Comparison of ENCODE assay signal across 28 cellular contexts in genomic region chr20:44071057-44071456, GRCh38.
DNase-seq lines count a peak whose midpoint lies in the region; ATAC-seq and TF ChIP-seq lines count a peak whose summit lies in the region.
"Had no signal": no experiment of that assay in that cellular context is flagged by ENCODE, and none has a peak within 500 bp of the region (broad histone marks: within the 10 kb centered on the region; RNA-seq: fewer than 3 reads in every experiment).

No MANE protein-coding gene starts in this region.

- peaks cover 0 to 4% (median 0%) of the 10 kb centered on the region in 7 donors for H3K9me3 Mint-ChIP-seq in CD14-positive monocyte
- no peaks in the 10 kb centered on the region for H3K9me3 Mint-ChIP-seq in CD8-positive, alpha-beta memory T cell
- H3K9me3 Mint-ChIP-seq in osteocyte (ENCODE audit: unreplicated experiment) = no peaks in the 10 kb centered on the region
- H3K9me3 Mint-ChIP-seq: activated CD4-positive, alpha-beta T cell treated with anti-CD3 and anti-CD28 coated beads, Interleukin-2, amount 10 ng/mL, durations not matched to agents 24 days and 14 days; activated naive CD8-positive, alpha-beta T cell treated with anti-CD3 and anti-CD28 coated beads for 36 hours; activated T-helper 2 cell treated with anti-CD3 and anti-CD28 coated beads, Interferon-gamma antibody, Interleukin-2, Interleukin-4, amounts not matched to agents 10 μg/mL and 5 μg/mL and 100 μg/mL, durations not matched to agents 14 hours and 24 hours and 36 hours; GM23338; stimulated activated naive B cell treated with anti-CD40 and anti-IgM and Interleukin-4, amounts not matched to agents 10 μg/mL and 1 μg/mL and 100 μg/mL, for 72 hours had no signal

- intact Hi-C loops in CD14-positive monocyte (cut with micrococcal nuclease) = loop anchor here in 1 of 2 donors (10.0 kb wide), 1 partner anchor 136 kb away; no protein-coding TSS in a partner anchor

- ATAC-seq in HG02938 (IDR thresholded peaks at IDR 0.05; ENCODE audit: unreplicated experiment) = no peak
- ATAC-seq in HG03095 (IDR thresholded peaks at IDR 0.05; ENCODE audit: unreplicated experiment) = no peak
- no peak for ATAC-seq in HG02798 (IDR thresholded peaks at IDR 0.05; ENCODE audit: poor library complexity, unreplicated experiment)
- ATAC-seq: body of pancreas, heart left ventricle had no signal

- POLR2A ChIA-PET in CD8-positive, alpha-beta memory T cell (lab: Charles Lee) = no interaction called here

- DNase-seq in CD14-positive monocyte (ENCODE audit: low spot score) (no peak), caudate nucleus (lab: John Stamatoyannopoulos, UW) (no peak), osteocyte (ENCODE audit: extremely low spot score, unreplicated experiment) (peak; percentile 51), anterior cingulate cortex (lab: John Stamatoyannopoulos, UW) (no peak)
- no peak for DNase-seq in CD8-positive, alpha-beta memory T cell
- DNase-seq: body of pancreas; DMS53; mammary epithelial cell; NCI-H1092; NCI-H187 treated with DMSO at 0.1 percent for 48 hours; NCI-H69; occipital lobe; retina; SK-N-SH; spleen; stimulated activated CD4-positive, alpha-beta T cell treated with anti-CD3 and anti-CD28 coated beads, Interleukin-2, amount 100 ng/mL, for 48 hours; stimulated activated naive B cell treated with anti-CD40 and anti-IgM and Interleukin-4, amounts not matched to agents 10 μg/mL and 1 μg/mL and 100 μg/mL, for 72 hours; trophoblast cell; WERI-Rb-1 had no signal

- CTCF ChIA-PET in CD8-positive, alpha-beta memory T cell (lab: Charles Lee) = interaction anchor here (1.7 to 4.0 kb wide), 2 partner anchors 9 to 13 kb away, joined by 5 to 24 read pairs; no protein-coding TSS in a partner anchor

- TF ChIP-seq CTCF in CD14-positive monocyte (IDR thresholded peaks at IDR 0.05) (no peak), osteocyte (IDR thresholded peaks at IDR 0.05) (no peak)

- peaks cover 88% of the 10 kb centered on the region for H3K4me1 ChIP-seq in CD8-positive, alpha-beta memory T cell (ENCODE audit: insufficient read depth, low read length)
- H3K4me1 ChIP-seq: body of pancreas had no signal

- H3K27me3 Mint-ChIP-seq in CD14-positive monocyte (ENCODE audit: low read depth in 3 of 3) (peaks cover 0 to 9% (median 7%) of the 10 kb centered on the region in 3 donors), osteocyte (ENCODE audit: unreplicated experiment) (peaks cover 12% of the 10 kb centered on the region)
- H3K27me3 Mint-ChIP-seq in CD8-positive, alpha-beta memory T cell = peaks cover 0 to 15% of the 10 kb centered on the region in 2 donors
- H3K27me3 Mint-ChIP-seq: activated naive CD8-positive, alpha-beta T cell treated with anti-CD3 and anti-CD28 coated beads for 36 hours had no signal

- H3K36me3 Mint-ChIP-seq in CD14-positive monocyte = no peaks in the 10 kb centered on the region
- no peaks in the 10 kb centered on the region for H3K36me3 Mint-ChIP-seq in CD8-positive, alpha-beta memory T cell
- H3K36me3 Mint-ChIP-seq in osteocyte (ENCODE audit: unreplicated experiment) = no peaks in the 10 kb centered on the region

- H3K4me3 Mint-ChIP-seq in CD14-positive monocyte (no peak overlapping the region), osteocyte (ENCODE audit: unreplicated experiment) (no peak overlapping the region)
- H3K4me3 Mint-ChIP-seq in CD8-positive, alpha-beta memory T cell = peak overlapping the region in 1 of 7 donors; percentile 28
- H3K4me3 Mint-ChIP-seq: GM23338 had no signal

- H3K4me1 Mint-ChIP-seq in CD14-positive monocyte (peaks cover 80% of the 10 kb centered on the region), osteocyte (ENCODE audit: unreplicated experiment) (peaks cover 5% of the 10 kb centered on the region)
- peaks cover 23 to 61% (median 42%) of the 10 kb centered on the region in 3 donors for H3K4me1 Mint-ChIP-seq in CD8-positive, alpha-beta memory T cell

- H3K27ac Mint-ChIP-seq in CD14-positive monocyte (peak overlapping the region in 4 of 7 donors; percentile 23 to 99 (median 42)), osteocyte (ENCODE audit: unreplicated experiment) (no peak overlapping the region)
- H3K27ac Mint-ChIP-seq in CD8-positive, alpha-beta memory T cell = peak overlapping the region in 4 of 8 donors; percentile 4 to 96 (median 52)
- H3K27ac Mint-ChIP-seq: GM23338 had no signal

- no peaks in the 10 kb centered on the region for H3K27me3 ChIP-seq in CD8-positive, alpha-beta memory T cell (ENCODE audit: insufficient read depth, low read length, poor library complexity, severe bottlenecking)
- H3K27me3 ChIP-seq: body of pancreas had no signal

- no peaks in the 10 kb centered on the region for H3K9me3 ChIP-seq in CD8-positive, alpha-beta memory T cell (ENCODE audit: low read length)
- H3K9me3 ChIP-seq: body of pancreas, heart left ventricle, SK-N-SH, spleen had no signal

- H3K4me3 ChIP-seq in CD8-positive, alpha-beta memory T cell (ENCODE audit: low read length) = peak overlapping the region; percentile 23
- H3K4me3 ChIP-seq: body of pancreas, GM23338, heart left ventricle had no signal

- H3K36me3 ChIP-seq in CD8-positive, alpha-beta memory T cell (ENCODE audit: insufficient read depth, low read length) = no peaks in the 10 kb centered on the region
- H3K36me3 ChIP-seq: heart left ventricle, spleen, WERI-Rb-1 had no signal

- no peak overlapping the region for H3K27ac ChIP-seq in CD8-positive, alpha-beta memory T cell (ENCODE audit: low read depth, low read length)
- H3K27ac ChIP-seq in caudate nucleus (ENCODE audit: low read depth, low read length) = peak overlapping the region; percentile 48
- H3K27ac ChIP-seq: body of pancreas, RWPE1, WERI-Rb-1 had no signal
